Comparison of ENCODE assay signal across 11 cellular contexts in genomic region chr17:41622340-41623159, GRCh38. TPM values are rescaled to one million over a fixed set of nuclear protein-coding genes. Genes with fewer than 3 reads are reported as not detected.
"Had no signal": no experiment of that assay in that cellular context is flagged by ENCODE, and none has a peak within 500 bp of the region (broad histone marks: within the 10 kb centered on the region; RNA-seq: fewer than 3 reads in every experiment).

No MANE protein-coding gene starts in this region.

RNA-seq across cellular contexts. Expression of gene KRT17, which starts 1.8 kb away (rescaled TPM):
- total RNA-seq: heart right ventricle; left cardiac atrium; mesenteric fat pad; natural killer cell treated with Interleukin-12 subunit alpha and Interleukin-12 subunit beta and Interleukin-15 and Interleukin-18, amount 100 ng/mL, for 72 hours; T-helper 2 cell treated with Interferon-gamma antibody and Interleukin-4, amounts not matched to agents 100 ng/mL and 5 ng/mL, for 36 hours had no signal
- polyA plus RNA-seq: immature natural killer cell had no signal

RNA-seq across cellular contexts. Expression of gene KRT16, which starts 10.0 kb away (rescaled TPM):
- total RNA-seq: activated CD8-positive, alpha-beta memory T cell treated with anti-CD3 and anti-CD28 coated beads for 36 hours; activated T-cell treated with anti-CD3 and anti-CD28 coated beads, Interleukin-2, amount 50 U/mL, for 72 hours; natural killer cell treated with Interleukin-12 subunit alpha and Interleukin-12 subunit beta and Interleukin-15 and Interleukin-18, amount 100 ng/mL, for 72 hours; T-helper 2 cell treated with Interferon-gamma antibody and Interleukin-4, amounts not matched to agents 100 ng/mL and 5 ng/mL, for 36 hours had no signal
- polyA plus RNA-seq: immature natural killer cell had no signal

RNA-seq across cellular contexts. Expression of gene KRT14, which starts 35.9 kb away (rescaled TPM):
- total RNA-seq: activated CD8-positive, alpha-beta memory T cell treated with anti-CD3 and anti-CD28 coated beads for 36 hours; activated T-cell treated with anti-CD3 and anti-CD28 coated beads, Interleukin-2, amount 50 U/mL, for 72 hours; heart right ventricle; natural killer cell treated with Interleukin-12 subunit alpha and Interleukin-12 subunit beta and Interleukin-15 and Interleukin-18, amount 100 ng/mL, for 72 hours; T-helper 2 cell treated with Interferon-gamma antibody and Interleukin-4, amounts not matched to agents 100 ng/mL and 5 ng/mL, for 36 hours had no signal
- polyA plus RNA-seq: immature natural killer cell had no signal

RNA-seq across cellular contexts. Expression of gene KRT9, which starts 50.7 kb away (rescaled TPM):
- total RNA-seq: activated CD8-positive, alpha-beta memory T cell treated with anti-CD3 and anti-CD28 coated beads for 36 hours; activated T-cell treated with anti-CD3 and anti-CD28 coated beads, Interleukin-2, amount 50 U/mL, for 72 hours; gastroesophageal sphincter; heart right ventricle; left cardiac atrium; mesenteric fat pad; natural killer cell treated with Interleukin-12 subunit alpha and Interleukin-12 subunit beta and Interleukin-15 and Interleukin-18, amount 100 ng/mL, for 72 hours; omental fat pad; pulmonary artery endothelial cell; T-helper 2 cell treated with Interferon-gamma antibody and Interleukin-4, amounts not matched to agents 100 ng/mL and 5 ng/mL, for 36 hours had no signal
- polyA plus RNA-seq: heart right ventricle, immature natural killer cell had no signal
